In genomic region chr10:11424456-11425287, GRCh38 we compare ENCODE assay signal across 8 cellular contexts.
DNase-seq lines count a peak whose midpoint lies in the region; ATAC-seq and TF ChIP-seq lines count a peak whose summit lies in the region.

No MANE protein-coding gene starts in this region.

- DNase-seq in COR-L47 (lab: John Stamatoyannopoulos, UW) (peak; percentile 47), H4 (ENCODE audit: low spot score) (peak; percentile 19), NCI-H460 (ENCODE audit: extremely low read depth, low read depth) (peak; percentile 18), dedifferentiated amniotic fluid mesenchymal stem cell (ENCODE audit: extremely low spot score) (peak; percentile 26), right lobe of liver (peak in 2 of 3 donors; percentile 59 to 71), ureter (ENCODE audit: low spot score) (no peak)
- no peak for DNase-seq in activated T-cell treated with anti-CD3 and anti-CD28 coated beads, Interleukin-2, amount 50 U/mL, for 72 hours

- H3K36me3 Mint-ChIP-seq in activated T-cell treated with anti-CD3 and anti-CD28 coated beads, Interleukin-2, amount 50 U/mL, for 72 hours (ENCODE audit: insufficient read depth in 2 of 2): peaks cover 7 to 11% of the 10 kb centered on the region in 2 donors

- no peaks in the 10 kb centered on the region for H3K4me1 ChIP-seq in right lobe of liver

- no peak overlapping the region for H3K4me3 Mint-ChIP-seq in activated T-cell treated with anti-CD3 and anti-CD28 coated beads, Interleukin-2, amount 50 U/mL, for 72 hours

- no peaks in the 10 kb centered on the region for H3K9me3 ChIP-seq in right lobe of liver

- peak; percentile 57 to 84 (median 82) for TF ChIP-seq CTCF in right lobe of liver (IDR thresholded peaks at IDR 0.05)

- no peak overlapping the region for H3K4me3 ChIP-seq in right lobe of liver

- no peaks in the 10 kb centered on the region for H3K27me3 Mint-ChIP-seq in activated T-cell treated with anti-CD3 and anti-CD28 coated beads, Interleukin-2, amount 50 U/mL, for 72 hours (ENCODE audit: low read depth)

- ATAC-seq in right lobe of liver (peak; percentile 91 to 94 (median 92)), GM18909 (IDR thresholded peaks at IDR 0.05; ENCODE audit: poor library complexity, unreplicated experiment) (no peak)
- ATAC-seq in activated T-cell treated with anti-CD3 and anti-CD28 coated beads, Interleukin-2, amount 50 U/mL, for 72 hours (replicated peaks in 1 of 2): no peak

- H3K27ac Mint-ChIP-seq in activated T-cell treated with anti-CD3 and anti-CD28 coated beads, Interleukin-2, amount 50 U/mL, for 72 hours: no peak overlapping the region

- peaks cover 14% of the 10 kb centered on the region for H3K4me1 Mint-ChIP-seq in activated T-cell treated with anti-CD3 and anti-CD28 coated beads, Interleukin-2, amount 50 U/mL, for 72 hours (ENCODE audit: low read depth)

- no peaks in the 10 kb centered on the region for H3K27me3 ChIP-seq in right lobe of liver

- no peaks in the 10 kb centered on the region for H3K36me3 ChIP-seq in right lobe of liver

- 25% methylated on average over 11 of the region's 11 CpGs for WGBS in right lobe of liver (ENCODE audit: insufficient coverage, low coverage, low lambda C conversion rate, missing lambda C conversion rate)

- intact Hi-C loops in right lobe of liver (cut with DNase I): no loop called here

- H3K9me3 Mint-ChIP-seq in activated T-cell treated with anti-CD3 and anti-CD28 coated beads, Interleukin-2, amount 50 U/mL, for 72 hours: peaks cover 9 to 13% of the 10 kb centered on the region in 2 donors

- no peak for TF ChIP-seq POLR2A in right lobe of liver (IDR thresholded peaks at IDR 0.05)

- no peak overlapping the region for H3K27ac ChIP-seq in right lobe of liver

Comparison
In these comparisons a context has a peak if more than half of its experiments do, and no peak if none do; other contexts are left out.
1. DNase-seq: peak in COR-L47 (single experiment), H4 (single experiment), NCI-H460 (single experiment), dedifferentiated amniotic fluid mesenchymal stem cell (single experiment) and right lobe of liver (2 of 3); none in ureter (single experiment) and activated T-cell treated with anti-CD3 and anti-CD28 coated beads, Interleukin-2, amount 50 U/mL, for 72 hours (0 of 2).
2. ATAC-seq: peak in right lobe of liver (4 of 4); none in GM18909 (single experiment) and activated T-cell treated with anti-CD3 and anti-CD28 coated beads, Interleukin-2, amount 50 U/mL, for 72 hours (0 of 2).